15 cellular contexts compared by ENCODE assay signal in genomic region chr2:217289153-217289908, GRCh38.
DNase-seq lines count a peak whose midpoint lies in the region; ATAC-seq and TF ChIP-seq lines count a peak whose summit lies in the region.
"Had no signal": no experiment of that assay in that cellular context is flagged by ENCODE, and none has a peak within 500 bp of the region (broad histone marks: within the 10 kb centered on the region; RNA-seq: fewer than 3 reads in every experiment).

No MANE protein-coding gene starts in this region.

- H3K36me3 ChIP-seq in neuron (ENCODE audit: insufficient read depth, low read length) = no peaks in the 10 kb centered on the region
- H3K36me3 ChIP-seq: BLaER1 had no signal

- H3K9me3 Mint-ChIP-seq in HFFc6 = no peaks in the 10 kb centered on the region

- peaks cover 7% of the 10 kb centered on the region for H3K9me3 ChIP-seq in neuron (ENCODE audit: low read length)

- TF ChIP-seq CTCF in HFFc6 (IDR thresholded peaks at IDR 0.05) = no peak
- TF ChIP-seq CTCF in fibroblast of the aortic adventitia (IDR thresholded peaks at IDR 0.05; ENCODE audit: insufficient read depth, low read length) = no peak

- no peak for ATAC-seq in GM19463 (IDR thresholded peaks at IDR 0.05; ENCODE audit: unreplicated experiment)
- ATAC-seq in GM21515 (IDR thresholded peaks at IDR 0.05; ENCODE audit: unreplicated experiment) = no peak
- ATAC-seq: activated naive CD4-positive, alpha-beta T cell treated with anti-CD3 and anti-CD28 coated beads, Interleukin-2, amount 50 U/mL, for 72 hours; left lobe of liver; stimulated activated naive B cell treated with anti-CD40 and anti-IgM and Interleukin-4, amounts not matched to agents 10 μg/mL and 1 μg/mL and 100 μg/mL, for 72 hours had no signal

- no peaks in the 10 kb centered on the region; the same call in 1 of the 2 replicates for H3K27me3 Mint-ChIP-seq in HFFc6 (ENCODE audit: insufficient read depth)

- no peak overlapping the region for H3K4me3 Mint-ChIP-seq in HFFc6
- H3K4me3 Mint-ChIP-seq: stimulated activated naive B cell treated with anti-CD40 and anti-IgM and Interleukin-4, amounts not matched to agents 10 μg/mL and 1 μg/mL and 100 μg/mL, for 72 hours had no signal

- H3K4me1 Mint-ChIP-seq in HFFc6 (ENCODE audit: low read depth) = peaks cover 63% of the 10 kb centered on the region
- H3K4me1 Mint-ChIP-seq: stimulated activated naive B cell treated with anti-CD40 and anti-IgM and Interleukin-4, amounts not matched to agents 10 μg/mL and 1 μg/mL and 100 μg/mL, for 72 hours had no signal

- H3K36me3 Mint-ChIP-seq in HFFc6 (ENCODE audit: low read depth) = peaks cover 9% of the 10 kb centered on the region; the same call in 1 of the 2 replicates
- H3K36me3 Mint-ChIP-seq: activated naive CD4-positive, alpha-beta T cell treated with anti-CD3 and anti-CD28 coated beads, Interleukin-2, amount 50 U/mL, for 72 hours had no signal

- peak overlapping the region; percentile 56; the same call in 1 of the 2 replicates for H3K27ac Mint-ChIP-seq in HFFc6
- H3K27ac Mint-ChIP-seq: activated naive CD4-positive, alpha-beta T cell treated with anti-CD3 and anti-CD28 coated beads, Interleukin-2, amount 50 U/mL, for 72 hours; stimulated activated naive B cell treated with anti-CD40 and anti-IgM and Interleukin-4, amounts not matched to agents 10 μg/mL and 1 μg/mL and 100 μg/mL, for 72 hours had no signal

- no peak for DNase-seq in HFFc6
- DNase-seq in NCI-H345 (lab: John Stamatoyannopoulos, UW) = peak; percentile 91
- peak; percentile 61 for DNase-seq in fibroblast of the aortic adventitia (ENCODE audit: low read depth)
- DNase-seq in GDM1 (lab: John Stamatoyannopoulos, UW) = no peak
- DNase-seq in NCI-H524 treated with DMSO at 0.1 percent for 48 hours (lab: John Stamatoyannopoulos, UW) = no peak
- DNase-seq: MV-4-11; stimulated activated CD4-positive, alpha-beta T cell treated with anti-CD3 and anti-CD28 coated beads, Interleukin-2, amount 100 ng/mL, for 48 hours; stimulated activated naive B cell treated with anti-CD40 and anti-IgM and Interleukin-4, amounts not matched to agents 10 μg/mL and 1 μg/mL and 100 μg/mL, for 72 hours; T-helper 2 cell had no signal

- H3K4me1 ChIP-seq in neuron (ENCODE audit: insufficient read depth, low read length) = peaks cover 19% of the 10 kb centered on the region
- H3K4me1 ChIP-seq: BLaER1 had no signal

- H3K27me3 ChIP-seq in neuron (ENCODE audit: insufficient read depth, low read length) = no peaks in the 10 kb centered on the region
- H3K27me3 ChIP-seq: BLaER1 had no signal

- peak overlapping the region; percentile 76 for H2AFZ ChIP-seq in neuron (ENCODE audit: low read depth, low read length)

- H3K4me3 ChIP-seq in fibroblast of the aortic adventitia (ENCODE audit: low read depth, low read length) = no peak overlapping the region
- H3K4me3 ChIP-seq in neuron (ENCODE audit: low read length) = no peak overlapping the region
- H3K4me3 ChIP-seq: BLaER1 had no signal

Comparison
In these comparisons a context has a peak if more than half of its experiments do, and no peak if none do; other contexts are left out.
1. DNase-seq: peak in NCI-H345 (single experiment) and fibroblast of the aortic adventitia (single experiment); none in HFFc6 (single experiment), GDM1 (single experiment) and NCI-H524 treated with DMSO at 0.1 percent for 48 hours (single experiment).